In the genomic region with DNA sequence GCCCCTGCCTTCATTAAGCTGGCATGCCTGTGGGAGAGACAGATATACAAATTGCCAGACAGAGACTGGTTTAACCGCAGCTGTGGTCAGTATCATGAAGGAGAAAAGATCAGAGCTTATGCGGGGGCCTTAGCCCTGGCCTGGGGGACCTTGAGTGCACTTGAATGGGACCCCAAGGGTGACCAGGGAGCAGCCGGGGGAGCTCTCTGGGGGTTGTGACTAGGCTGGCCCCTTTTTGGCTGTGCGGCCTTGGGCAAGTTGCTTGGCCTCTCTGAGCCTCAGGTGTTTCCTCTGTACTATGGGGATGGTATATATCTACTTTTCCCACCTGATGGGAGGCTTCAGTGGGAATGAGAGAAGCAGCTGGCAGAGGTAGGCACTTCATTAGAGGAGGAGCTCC, we compare ENCODE assay signal across 15 cellular contexts. TPM values are rescaled to one million over a fixed set of nuclear protein-coding genes. Genes with fewer than 3 reads are reported as not detected.
"Had no signal": no experiment of that assay in that cellular context is flagged by ENCODE, and none has a peak within 500 bp of the region (broad histone marks: within the 10 kb centered on the region; RNA-seq: fewer than 3 reads in every experiment).

No MANE protein-coding gene starts in this region.

- H3K9me3 ChIP-seq: esophagus muscularis mucosa, gastrocnemius medialis, sigmoid colon had no signal

- H3K4me3 ChIP-seq: esophagus muscularis mucosa, gastrocnemius medialis, sigmoid colon had no signal

- H3K4me1 ChIP-seq: esophagus muscularis mucosa, gastrocnemius medialis, sigmoid colon had no signal

- H3K27ac ChIP-seq: epithelial cell of prostate, esophagus muscularis mucosa, gastrocnemius medialis, sigmoid colon had no signal

- ATAC-seq: effector memory CD8-positive, alpha-beta T cell; gastrocnemius medialis; left colon; naive thymus-derived CD4-positive, alpha-beta T cell had no signal

- DNase-seq: effector memory CD8-positive, alpha-beta T cell; gastrocnemius medialis; immature natural killer cell; left colon; mammary epithelial cell; naive thymus-derived CD4-positive, alpha-beta T cell; nephron progenitor cell; sigmoid colon; small intestine; stimulated activated CD4-positive, alpha-beta T cell treated with anti-CD3 and anti-CD28 coated beads, Interleukin-12 subunit alpha, Interleukin-12 subunit beta, amount 100 ng/mL, for 4 hours; stimulated activated naive CD4-positive, alpha-beta T cell treated with Interleukin-2 at 50 U/mL for 16 hours; trophoblast cell had no signal

- H3K36me3 ChIP-seq: esophagus muscularis mucosa, gastrocnemius medialis, sigmoid colon had no signal

RNA-seq across cellular contexts. Expression of gene INHBB, which starts 35.7 kb away (rescaled TPM):
- total RNA-seq: naive thymus-derived CD4-positive, alpha-beta T cell had no signal
- polyA plus RNA-seq: immature natural killer cell; keratinocyte; naive thymus-derived CD4-positive, alpha-beta T cell had no signal
